Comparison of ENCODE assay signal across 11 cellular contexts in genomic region chr11:106794058-106794457, GRCh38.
"Had no signal": no experiment of that assay in that cellular context is flagged by ENCODE, and none has a peak within 500 bp of the region (broad histone marks: within the 10 kb centered on the region; RNA-seq: fewer than 3 reads in every experiment).

No MANE protein-coding gene starts in this region.

- DNase-seq: activated CD4-positive, alpha-beta T cell treated with anti-CD3 and anti-CD28 coated beads, Interleukin-2, amount 50 U/mL, for 4 hours; activated gamma-delta T cell; adrenal gland; dorsolateral prefrontal cortex; endodermal cell; left cardiac atrium; natural killer cell; sigmoid colon; stimulated activated naive CD4-positive, alpha-beta T cell had no signal

- H3K4me1 ChIP-seq: adrenal gland, sigmoid colon had no signal

- H3K9me3 ChIP-seq: adrenal gland, neutrophil had no signal

- H3K36me3 ChIP-seq: adrenal gland, neutrophil, sigmoid colon had no signal

- H3K27ac ChIP-seq: adrenal gland, dorsolateral prefrontal cortex, epithelial cell of prostate, neutrophil, sigmoid colon had no signal

- ATAC-seq: left cardiac atrium, natural killer cell had no signal

- H3K27me3 ChIP-seq: adrenal gland, dorsolateral prefrontal cortex, neutrophil, sigmoid colon had no signal

- H3K4me3 ChIP-seq: adrenal gland, dorsolateral prefrontal cortex, sigmoid colon had no signal
